Comparison of ENCODE assay signal across 8 cellular contexts in genomic region chr7:42237891-42238531, GRCh38. TPM values are rescaled to one million over a fixed set of nuclear protein-coding genes. Genes with fewer than 3 reads are reported as not detected.
DNase-seq lines count a peak whose midpoint lies in the region; ATAC-seq, FAIRE-seq and TF ChIP-seq lines count a peak whose summit lies in the region.

No MANE protein-coding gene starts in this region.

- TF ChIP-seq POLR2A in GM12878 (IDR thresholded peaks at IDR 0.05; ENCODE audit: low read depth, low read length) (no peak), sigmoid colon (IDR thresholded peaks at IDR 0.05) (no peak)

- SMC1A ChIA-PET in GM12878 (lab: Charles Lee; ENCODE audit: uncharacterized antibody, unreplicated experiment): no interaction called here

- no peak for FAIRE-seq in GM12878 (lab: Jason Lieb, UNC)

- intact Hi-C loops in GM12878 (cut with micrococcal nuclease; ENCODE audit: unreplicated experiment): no loop called here
- intact Hi-C loops in sigmoid colon (cut with DNase I): loop anchor here (2.0 to 10.0 kb wide), 9 partner anchors 25 to 594 kb away; partner anchors contain the start of gene INHBA

- BruUV-seq in GM12878 (replicated peaks; lab: Mats Ljungman, UMichigan): no TSS peak

- H3K4me3 ChIP-seq in GM12878 (peak overlapping the region; percentile 32; the same call in 1 of the 2 replicates), iPS-11a (ENCODE audit: low read depth, low read length) (peak overlapping the region; percentile 75), sigmoid colon (peak overlapping the region; percentile 67 to 88 (median 81))

- no peaks in the 10 kb centered on the region for H4K20me1 ChIP-seq in GM12878 (ENCODE audit: control insufficient read depth, insufficient read depth)

- H3K27ac ChIP-seq in GM12878 (ENCODE audit: control insufficient read depth, insufficient read depth) (no peak overlapping the region), sigmoid colon (peak overlapping the region; percentile 91 to 97 (median 96))

- no peak overlapping the region for H3K9ac ChIP-seq in GM12878 (ENCODE audit: control insufficient read depth, insufficient read depth, low read length)

- no peak overlapping the region for H2AFZ ChIP-seq in GM12878 (ENCODE audit: control insufficient read depth, low read depth, low read length)

- no peaks in the 10 kb centered on the region for H3K9me3 ChIP-seq in GM12878 (replicated peaks; ENCODE audit: control insufficient read depth, insufficient read depth, low read length)
- H3K9me3 ChIP-seq in sigmoid colon: no peaks in the 10 kb centered on the region

- CTCF ChIA-PET in GM12878 (lab: Yijun Ruan, JAX): no interaction called here

- TF ChIP-seq RAD21 in GM12878 (IDR thresholded peaks at IDR 0.05; ENCODE audit: insufficient read depth, low read depth, low read length): no peak

- H3K79me2 ChIP-seq in GM12878 (ENCODE audit: control insufficient read depth, insufficient read depth, low read length): no peaks in the 10 kb centered on the region

- RAD21 ChIA-PET in GM12878 (lab: Charles Lee; ENCODE audit: unreplicated experiment): no interaction called here

- H3K4me2 ChIP-seq in GM12878 (ENCODE audit: control insufficient read depth, insufficient read depth): peak overlapping the region; percentile 92

- WGBS in GM12878 (ENCODE audit: insufficient coverage, insufficient replicate concordance, low lambda C conversion rate, missing lambda C conversion rate): 53% methylated on average over 13 of the region's 54 CpGs
- 4 to 10% methylated on average over 51 to 53 of the region's 54 CpGs for WGBS in sigmoid colon, 2 donors

- POLR2A ChIA-PET in GM12878 (lab: Charles Lee): no interaction called here

- peaks cover 12 to 18% of the 10 kb centered on the region in 2 experiments for H3K27me3 ChIP-seq in GM12878 (replicated peaks in 1 of 2; ENCODE audit: control insufficient read depth in 2 of 2, insufficient read depth in 2 of 2, low read length in 1 of 2)
- H3K27me3 ChIP-seq in sigmoid colon: no peaks in the 10 kb centered on the region

- DNase-seq in AG20443 (ENCODE audit: low spot score) (peak; percentile 69), HK-2 (ENCODE audit: unreplicated experiment) (peak; percentile 55), GM12878 (ENCODE audit: low read depth, low spot score) (no peak), sigmoid colon (peak; percentile 95), OCI-M2 (lab: John Stamatoyannopoulos, UW; ENCODE audit: unreplicated experiment) (no peak), 8988T (no peak), NCI-H128 (lab: John Stamatoyannopoulos, UW; ENCODE audit: unreplicated experiment) (no peak)

- H3K36me3 ChIP-seq in GM12878 (ENCODE audit: control insufficient read depth in 2 of 2, insufficient read depth in 2 of 2, low read length in 1 of 2): no peaks in the 10 kb centered on the region
- no peaks in the 10 kb centered on the region for H3K36me3 ChIP-seq in sigmoid colon

- TF ChIP-seq CTCF in GM12878 (IDR thresholded peaks at IDR 0.05 in 2 of 3, conservative IDR thresholded peaks at IDR 0.05 in 1 of 3; ENCODE audit: control insufficient read depth in 2 of 3, extremely low read depth in 1 of 3, insufficient read depth in 1 of 3, low read depth in 3 of 3, low read length in 3 of 3) (no peak), sigmoid colon (IDR thresholded peaks at IDR 0.05) (no peak)

- H3K4me1 ChIP-seq in GM12878 (ENCODE audit: control insufficient read depth, insufficient read depth, low read length) (no peaks in the 10 kb centered on the region; the same call in 1 of the 2 replicates), sigmoid colon (peaks cover 0 to 44% (median 34%) of the 10 kb centered on the region in 4 donors)

- no peak; the same call in 2 of the 3 replicates for ATAC-seq in GM12878

- in situ Hi-C loops in GM12878 (cut with MboI): no loop called here

- TF ChIP-seq EP300 in GM12878 (IDR thresholded peaks at IDR 0.05; ENCODE audit: borderline replicate concordance in 1 of 2, control insufficient read depth in 1 of 2, low read depth in 2 of 2, low read length in 2 of 2) (no peak), sigmoid colon (IDR thresholded peaks at IDR 0.05) (no peak)

TF ChIP-seq in GM12878, 131 proteins besides CTCF, POLR2A, EP300 and RAD21 (continues in another document):
- TF ChIP-seq TCF3 (IDR thresholded peaks at IDR 0.05; ENCODE audit: borderline replicate concordance, insufficient read depth, low read depth, low read length): no peak
- TF ChIP-seq PAX8 (IDR thresholded peaks at IDR 0.05): no peak
- TF ChIP-seq RBBP5 (conservative IDR thresholded peaks at IDR 0.05): no peak
- no peak for TF ChIP-seq E2F4 (IDR thresholded peaks at IDR 0.05; ENCODE audit: low read depth, low read length)
- TF ChIP-seq MTA3 (IDR thresholded peaks at IDR 0.05; ENCODE audit: borderline replicate concordance, low read length): no peak
- TF ChIP-seq ATF2 (IDR thresholded peaks at IDR 0.05; ENCODE audit: low read length): no peak
- TF ChIP-seq, protein P1, sequence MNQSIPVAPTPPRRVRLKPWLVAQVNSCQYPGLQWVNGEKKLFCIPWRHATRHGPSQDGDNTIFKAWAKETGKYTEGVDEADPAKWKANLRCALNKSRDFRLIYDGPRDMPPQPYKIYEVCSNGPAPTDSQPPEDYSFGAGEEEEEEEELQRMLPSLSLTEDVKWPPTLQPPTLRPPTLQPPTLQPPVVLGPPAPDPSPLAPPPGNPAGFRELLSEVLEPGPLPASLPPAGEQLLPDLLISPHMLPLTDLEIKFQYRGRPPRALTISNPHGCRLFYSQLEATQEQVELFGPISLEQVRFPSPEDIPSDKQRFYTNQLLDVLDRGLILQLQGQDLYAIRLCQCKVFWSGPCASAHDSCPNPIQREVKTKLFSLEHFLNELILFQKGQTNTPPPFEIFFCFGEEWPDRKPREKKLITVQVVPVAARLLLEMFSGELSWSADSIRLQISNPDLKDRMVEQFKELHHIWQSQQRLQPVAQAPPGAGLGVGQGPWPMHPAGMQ (IDR thresholded peaks at IDR 0.05; ENCODE audit: borderline replicate concordance): no peak
- no peak for TF ChIP-seq CHD1 (IDR thresholded peaks at IDR 0.05; ENCODE audit: low read depth, low read length)
- TF ChIP-seq, protein P2, sequence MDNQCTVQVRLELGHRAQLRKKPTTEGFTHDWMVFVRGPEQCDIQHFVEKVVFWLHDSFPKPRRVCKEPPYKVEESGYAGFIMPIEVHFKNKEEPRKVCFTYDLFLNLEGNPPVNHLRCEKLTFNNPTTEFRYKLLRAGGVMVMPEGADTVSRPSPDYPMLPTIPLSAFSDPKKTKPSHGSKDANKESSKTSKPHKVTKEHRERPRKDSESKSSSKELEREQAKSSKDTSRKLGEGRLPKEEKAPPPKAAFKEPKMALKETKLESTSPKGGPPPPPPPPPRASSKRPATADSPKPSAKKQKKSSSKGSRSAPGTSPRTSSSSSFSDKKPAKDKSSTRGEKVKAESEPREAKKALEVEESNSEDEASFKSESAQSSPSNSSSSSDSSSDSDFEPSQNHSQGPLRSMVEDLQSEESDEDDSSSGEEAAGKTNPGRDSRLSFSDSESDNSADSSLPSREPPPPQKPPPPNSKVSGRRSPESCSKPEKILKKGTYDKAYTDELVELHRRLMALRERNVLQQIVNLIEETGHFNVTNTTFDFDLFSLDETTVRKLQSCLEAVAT (IDR thresholded peaks at IDR 0.05): no peak
- no peak for TF ChIP-seq STAT3 (IDR thresholded peaks at IDR 0.05; ENCODE audit: low read depth, low read length)
- no peak for TF ChIP-seq MYB (IDR thresholded peaks at IDR 0.05; ENCODE audit: borderline replicate concordance, low read depth, low read length)
- TF ChIP-seq IKZF2 (IDR thresholded peaks at IDR 0.05): no peak
- TF ChIP-seq TBL1XR1 (IDR thresholded peaks at IDR 0.05; ENCODE audit: low read depth, low read length): no peak
- no peak for TF ChIP-seq DPF2 (IDR thresholded peaks at IDR 0.05)

RNA-seq across cellular contexts. Expression of gene GLI3, which starts 1.0 kb away (rescaled TPM):
- not detected in 2 replicates for total RNA-seq in GM12878 (2013; cell fraction: nucleolus; rRNA removed)
- not detected in 2 replicates for total RNA-seq in GM12878 (2014; rRNA removed)
- not detected in 2 replicates for total RNA-seq in GM12878 (2014; rRNA removed; fragmentation: Illumina TruSeq; extraction: Trizol)
- not detected in 2 replicates for total RNA-seq in GM12878 (2021)
- polyA plus RNA-seq in GM12878 (2011; ENCODE audit: low read depth): not detected
- not detected in 2 replicates for polyA plus RNA-seq in GM12878 (2011; rRNA removed)
- not detected in 2 replicates for polyA plus RNA-seq in GM12878 (2011; cell fraction: cytosol; rRNA removed)
- 0.03 TPM in 1 of 2 replicates, not detected in the other for polyA plus RNA-seq in GM12878 (2011; cell fraction: nucleus; rRNA removed)
- polyA plus RNA-seq in GM12878 (2012): not detected in 2 replicates
- 0.01 and 0.03 TPM in 2 replicates for polyA plus RNA-seq in GM12878 (2014; fragmentation: Illumina TruSeq; extraction: Trizol)
- not detected for polyA plus RNA-seq in GM12878 (2014; fragmentation: Nextera tagmentation; extraction: Ambion mirVana)
- not detected in 2 replicates for polyA plus RNA-seq in GM12878 (2014; rRNA removed)
- polyA plus RNA-seq in GM12878 (2016; fragmentation: Nextera tagmentation; extraction: Ambion mirVana): under 1 TPM in 1 of 2 experiments, not detected in 1; 0.01 TPM
- polyA minus RNA-seq in GM12878 (2011; rRNA and poly(A)+ RNA removed): not detected in 2 replicates
- polyA minus RNA-seq in GM12878 (2011; cell fraction: cytosol; rRNA and poly(A)+ RNA removed): not detected in 2 replicates
- not detected in 2 replicates for polyA minus RNA-seq in GM12878 (2011; cell fraction: nucleus; rRNA and poly(A)+ RNA removed)
- 10 to 100 TPM; 17.2 to 31.6 (median 18.9) TPM for total RNA-seq in sigmoid colon
- 1 to 10 TPM in 2 of 3 donors, under 1 TPM in 1; 0.23 to 3.6 (median 1.2) TPM for polyA plus RNA-seq in sigmoid colon

Comparison
In these comparisons a context has a peak if more than half of its experiments do, and no peak if none do; other contexts are left out.
1. DNase-seq: peak in AG20443 (single experiment), HK-2 (single experiment) and sigmoid colon (single experiment); none in GM12878 (single experiment), OCI-M2 (single experiment), 8988T (single experiment) and NCI-H128 (single experiment).
2. RNA of gene GLI3, which starts 1.0 kb away (total RNA-seq): 17.2 to 31.6 TPM in sigmoid colon; not detected in GM12878; every median in the first group is over 10 times any median in the second.
3. Peak in every context shown above with its lines, with median percentiles within 50 percentile points of each other: H3K4me3 ChIP-seq.